ENCODE assay signal across 8 cellular contexts in genomic region chr16:70576431-70577255, GRCh38. TPM values are rescaled to one million over a fixed set of nuclear protein-coding genes. Genes with fewer than 3 reads are reported as not detected.
DNase-seq lines count a peak whose midpoint lies in the region; ATAC-seq, FAIRE-seq and TF ChIP-seq lines count a peak whose summit lies in the region.

No MANE protein-coding gene starts in this region.

- H3K27me3 ChIP-seq in esophagus muscularis mucosa (no peaks in the 10 kb centered on the region), spleen (replicated peaks in 1 of 7) (no peaks in the 10 kb centered on the region)

- H3K9ac ChIP-seq in kidney (ENCODE audit: low read length in 2 of 2): no peak overlapping the region

- no peak overlapping the region for H3K4me3 ChIP-seq in esophagus muscularis mucosa
- H3K4me3 ChIP-seq in spleen: no peak overlapping the region
- H3K4me3 ChIP-seq in kidney (ENCODE audit: low read length in 2 of 2): no peak overlapping the region

- H3K9me3 ChIP-seq in esophagus muscularis mucosa (no peaks in the 10 kb centered on the region), spleen (no peaks in the 10 kb centered on the region), kidney (ENCODE audit: control insufficient read depth in 1 of 2, low read length in 2 of 2) (no peaks in the 10 kb centered on the region)

- intact Hi-C loops in esophagus muscularis mucosa (cut with DNase I): loop anchor here (1.0 to 5.0 kb wide), 2 partner anchors 18 to 76 kb away; no protein-coding TSS in a partner anchor
- intact Hi-C loops in spleen (cut with DNase I; ENCODE audit: low total_unique reads): no loop called here
- intact Hi-C loops in kidney (cut with DNase I): no loop called here

- DNase-seq in COLO668 (lab: John Stamatoyannopoulos, UW; ENCODE audit: unreplicated experiment): peak; percentile 21
- peak; percentile 81 for DNase-seq in RPMI7951 (ENCODE audit: low read depth)
- no peak for DNase-seq in esophagus muscularis mucosa (ENCODE audit: extremely low spot score)
- no peak for DNase-seq in spleen
- DNase-seq in kidney: no peak
- DNase-seq in cerebellum (ENCODE audit: low spot score): no peak

- TF ChIP-seq CTCF in esophagus muscularis mucosa (IDR thresholded peaks at IDR 0.05) (no peak), spleen (IDR thresholded peaks at IDR 0.05 in 8 of 11, conservative IDR thresholded peaks at IDR 0.05 in 3 of 11) (no peak), kidney (IDR thresholded peaks at IDR 0.05; ENCODE audit: borderline replicate concordance, extremely low read depth, insufficient read depth) (no peak)

- ATAC-seq in GM19023 (IDR thresholded peaks at IDR 0.05; ENCODE audit: unreplicated experiment): peak; percentile 79
- ATAC-seq in HG03066 (IDR thresholded peaks at IDR 0.05; ENCODE audit: low read depth, unreplicated experiment): peak; percentile 94

- H3K27ac ChIP-seq in esophagus muscularis mucosa (replicated peaks in 1 of 4) (peak overlapping the region; percentile 27 to 52 (median 34)), spleen (peak overlapping the region; percentile 20 to 81 (median 66)), kidney (ENCODE audit: low read depth in 2 of 2, low read length in 2 of 2) (no peak overlapping the region)

- H3K36me3 ChIP-seq in esophagus muscularis mucosa (peaks cover 12 to 25% (median 21%) of the 10 kb centered on the region in 4 donors), spleen (peaks cover 2 to 42% (median 16%) of the 10 kb centered on the region in 6 donors), kidney (ENCODE audit: control insufficient read depth in 1 of 2, insufficient read depth in 2 of 2, low read length in 2 of 2) (peaks cover 6 to 10% of the 10 kb centered on the region in 2 donors)

- no peak for FAIRE-seq in kidney (lab: Jason Lieb, UNC)

- H3K4me1 ChIP-seq in esophagus muscularis mucosa (peaks cover 53 to 67% (median 62%) of the 10 kb centered on the region in 4 donors), spleen (peaks cover 29 to 71% (median 49%) of the 10 kb centered on the region in 6 donors), kidney (ENCODE audit: control insufficient read depth in 1 of 2, insufficient read depth in 1 of 2, low read depth in 1 of 2, low read length in 2 of 2) (peaks cover 0 to 5% of the 10 kb centered on the region in 2 donors)

- TF ChIP-seq POLR2A in esophagus muscularis mucosa (IDR thresholded peaks at IDR 0.05; ENCODE audit: low read depth) (no peak), spleen (IDR thresholded peaks at IDR 0.05) (no peak)

- no peak for TF ChIP-seq EP300 in esophagus muscularis mucosa (IDR thresholded peaks at IDR 0.05)

- WGBS in esophagus muscularis mucosa: 71% methylated on average over 8 of the region's 10 CpGs
- WGBS in spleen, 5 donors: 41 to 56% (median 44%) methylated on average over 10 of the region's 10 CpGs

RNA-seq across cellular contexts. Expression of gene SF3B3, which starts 53.0 kb away (rescaled TPM):
- 152 and 218 TPM in 2 replicates for total RNA-seq in RPMI7951 (2014; rRNA removed; shearing (Covaris generic))
- total RNA-seq in esophagus muscularis mucosa: 10 to 100 TPM; 51.1 to 90.6 (median 66.2) TPM
- total RNA-seq in spleen: 100 to 1,000 TPM in 5 of 7 donors, 10 to 100 TPM in 2; 92.5 to 256 (median 205) TPM
- polyA plus RNA-seq in spleen: 10 to 100 TPM; 70.3 to 92.9 (median 82.9) TPM
- 246 TPM for total RNA-seq in kidney
- 92.9 TPM for polyA plus RNA-seq in kidney (ENCODE audit: insufficient read depth, low read depth, low replicate concordance)
- 121 TPM for total RNA-seq in cerebellum

RNA-seq across cellular contexts. Expression of gene COG4, which starts 53.3 kb away (rescaled TPM):
- 71.3 and 73.2 TPM in 2 replicates for total RNA-seq in RPMI7951 (2014; rRNA removed; shearing (Covaris generic))
- 10 to 100 TPM; 30.6 to 40.0 (median 35.8) TPM for total RNA-seq in esophagus muscularis mucosa
- 10 to 100 TPM; 40.8 to 85.4 (median 62.7) TPM for total RNA-seq in spleen
- 10 to 100 TPM; 45.7 to 54.8 (median 51.6) TPM for polyA plus RNA-seq in spleen
- 69.7 TPM for total RNA-seq in kidney
- 42.9 TPM for polyA plus RNA-seq in kidney (ENCODE audit: insufficient read depth, low read depth, low replicate concordance)
- 37.2 TPM for total RNA-seq in cerebellum

Comparison
In these comparisons a context has a peak if more than half of its experiments do, and no peak if none do; other contexts are left out.
1. DNase-seq: peak in COLO668 (single experiment) and RPMI7951 (single experiment); none in esophagus muscularis mucosa (single experiment), spleen (single experiment), kidney (single experiment) and cerebellum (single experiment).
2. H3K27ac ChIP-seq: peak in esophagus muscularis mucosa (4 of 4) and spleen (8 of 8); none in kidney (0 of 2).